In the genomic region with DNA sequence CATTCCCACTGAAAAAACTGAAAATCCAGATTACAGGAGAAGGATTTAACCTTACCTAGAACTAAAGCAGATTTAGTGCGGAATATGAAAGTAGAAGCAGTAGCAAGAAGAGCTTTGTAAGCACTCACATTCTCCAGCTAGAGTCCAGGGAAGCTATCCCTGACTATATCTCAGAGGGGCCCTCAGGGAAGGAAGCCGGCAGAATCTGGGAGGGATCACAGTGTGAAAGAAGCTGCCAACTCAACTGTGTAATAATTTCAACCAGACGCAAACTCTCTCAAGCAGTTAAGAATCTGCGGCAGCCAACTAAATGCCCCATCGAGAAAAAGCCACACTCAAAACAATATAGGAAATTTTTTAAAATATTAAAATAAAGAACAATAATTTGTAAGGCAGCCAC, we compare ENCODE assay signal across 17 cellular contexts.
DNase-seq lines count a peak whose midpoint lies in the region; ATAC-seq, FAIRE-seq and TF ChIP-seq lines count a peak whose summit lies in the region.
"Had no signal": no experiment of that assay in that cellular context is flagged by ENCODE, and none has a peak within 500 bp of the region (broad histone marks: within the 10 kb centered on the region; RNA-seq: fewer than 3 reads in every experiment).

No MANE protein-coding gene starts in this region.

- TF ChIP-seq CTCF in OCI-LY7 (conservative IDR thresholded peaks at IDR 0.05; ENCODE audit: low read length): no peak

- H3K14ac ChIP-seq in mesenchymal stem cell (ENCODE audit: low read length in 2 of 2): no peak overlapping the region

- H3K9ac ChIP-seq in GM23248 (no peak overlapping the region), mesenchymal stem cell (ENCODE audit: low read length) (peak overlapping the region; percentile 71)

- H3K79me2 ChIP-seq in GM23248 (ENCODE audit: insufficient read depth): peaks cover 98% of the 10 kb centered on the region
- no peaks in the 10 kb centered on the region for H3K79me2 ChIP-seq in OCI-LY7 (ENCODE audit: insufficient read depth, low read depth, low read length)

- no peak overlapping the region for H4K8ac ChIP-seq in mesenchymal stem cell (ENCODE audit: low read length)

- H3K4me3 ChIP-seq in GM23248 (no peak overlapping the region), mesenchymal stem cell (ENCODE audit: insufficient read depth in 1 of 2, low read depth in 1 of 2, low read length in 2 of 2) (peak overlapping the region in 1 of 2 experiments; percentile 69), OCI-LY7 (ENCODE audit: low read depth, low read length, poor library complexity, severe bottlenecking) (no peak overlapping the region)
- H3K4me3 ChIP-seq: heart left ventricle, lower lobe of right lung had no signal

- H3K9me2 ChIP-seq in GM23248 (ENCODE audit: insufficient read depth) (no peaks in the 10 kb centered on the region), OCI-LY7 (ENCODE audit: insufficient read depth, low read length) (no peaks in the 10 kb centered on the region)

- no peak overlapping the region for H2BK120ac ChIP-seq in mesenchymal stem cell (ENCODE audit: low read depth, low read length)

- FAIRE-seq in urothelium cell line (lab: Jason Lieb, UNC): no peak

- H3K18ac ChIP-seq in mesenchymal stem cell (ENCODE audit: low read depth in 1 of 2, low read length in 2 of 2): peak overlapping the region in 1 of 2 experiments; percentile 23

- H3K4me1 ChIP-seq in GM23248 (ENCODE audit: insufficient read depth) (0 out of 2 replicates have a peak, but pooled peaks cover 7% of the 10 kb centered on the region), mesenchymal stem cell (ENCODE audit: control insufficient read depth, insufficient read depth, low read depth, low read length) (peaks cover 5% of the 10 kb centered on the region), OCI-LY7 (ENCODE audit: insufficient read depth, low read length, poor library complexity, severe bottlenecking) (no peaks in the 10 kb centered on the region)
- H3K4me1 ChIP-seq: lower lobe of right lung had no signal

- no peak overlapping the region for H2BK12ac ChIP-seq in mesenchymal stem cell (ENCODE audit: low read length in 2 of 2)

- intact Hi-C loops in OCI-LY7 (cut with micrococcal nuclease; ENCODE audit: unreplicated experiment): no loop called here

- H4K20me1 ChIP-seq in GM23248 (ENCODE audit: insufficient read depth): peaks cover 9% of the 10 kb centered on the region
- no peaks in the 10 kb centered on the region for H4K20me1 ChIP-seq in OCI-LY7 (ENCODE audit: insufficient read depth, low read length)

- POLR2A ChIA-PET in OCI-LY7 (lab: Charles Lee): interaction anchor here (0.6 kb wide), 1 partner anchor 131 kb away, joined by 3 read pairs; no protein-coding TSS in a partner anchor

- H3K27me3 ChIP-seq in GM23248 (replicated peaks; ENCODE audit: insufficient read depth): no peaks in the 10 kb centered on the region
- H3K27me3 ChIP-seq in mesenchymal stem cell (ENCODE audit: control insufficient read depth in 1 of 2, insufficient read depth in 1 of 2, low read length in 2 of 2): no peaks in the 10 kb centered on the region
- H3K27me3 ChIP-seq: heart left ventricle had no signal

- no peak overlapping the region for H4K91ac ChIP-seq in mesenchymal stem cell (ENCODE audit: low read length)

- H3K9me3 ChIP-seq in GM23248 (ENCODE audit: low read depth) (no peaks in the 10 kb centered on the region), mesenchymal stem cell (ENCODE audit: control insufficient read depth, low read length) (no peaks in the 10 kb centered on the region), OCI-LY7 (ENCODE audit: low read length) (no peaks in the 10 kb centered on the region)
- H3K9me3 ChIP-seq: lower lobe of right lung had no signal

- peak overlapping the region; percentile 11; the same call in 1 of the 2 replicates for H3K27ac ChIP-seq in GM23248
- peak overlapping the region; percentile 47 for H3K27ac ChIP-seq in mesenchymal stem cell (ENCODE audit: low read length, poor library complexity, severe bottlenecking)
- no peak overlapping the region for H3K27ac ChIP-seq in OCI-LY7 (ENCODE audit: low read depth, low read length, poor library complexity, severe bottlenecking)
- H3K27ac ChIP-seq: lower lobe of right lung had no signal

- H2AFZ ChIP-seq in GM23248: no peak overlapping the region
- no peak overlapping the region for H2AFZ ChIP-seq in mesenchymal stem cell (ENCODE audit: low read depth, low read length)
- no peak overlapping the region for H2AFZ ChIP-seq in OCI-LY7 (ENCODE audit: low read length)

- in situ Hi-C loops in GM23248 (cut with MboI): no loop called here

- H3F3A ChIP-seq in GM23248 (ENCODE audit: insufficient read depth): peaks cover 9% of the 10 kb centered on the region; the same call in 1 of the 2 replicates

- H3K36me3 ChIP-seq in GM23248 (ENCODE audit: low read depth) (no peaks in the 10 kb centered on the region), mesenchymal stem cell (ENCODE audit: control insufficient read depth in 1 of 2, insufficient read depth in 2 of 2, low read depth in 1 of 2, low read length in 2 of 2) (no peaks in the 10 kb centered on the region), OCI-LY7 (ENCODE audit: insufficient read depth, low read length) (no peaks in the 10 kb centered on the region)
- H3K36me3 ChIP-seq: heart left ventricle, lower lobe of right lung had no signal

- CTCF ChIA-PET in OCI-LY7 (lab: Charles Lee; ENCODE audit: unreplicated experiment): no interaction called here

- peak overlapping the region; percentile 35 for H2AK5ac ChIP-seq in mesenchymal stem cell (ENCODE audit: low read length, severe bottlenecking)

- no TSS peak for BruUV-seq in OCI-LY7 (replicated peaks; lab: Mats Ljungman, UMichigan)

- H2BK15ac ChIP-seq in mesenchymal stem cell (ENCODE audit: low read depth, poor library complexity, severe bottlenecking): no peak overlapping the region

- 19 to 23% methylated on average over 5 of the region's 5 CpGs for WGBS in GM23248 (ENCODE audit: low coverage in 1 of 2, low lambda C conversion rate in 2 of 2, missing lambda C conversion rate in 2 of 2), 2 experiments
- 22% methylated on average over 1 of the region's 5 CpGs for WGBS in mesenchymal stem cell

- no peak for ATAC-seq in HG03521 (IDR thresholded peaks at IDR 0.05; ENCODE audit: unreplicated experiment)
- ATAC-seq: effector memory CD8-positive, alpha-beta T cell; HCT116; lower lobe of right lung; stimulated activated memory B cell treated with anti-CD40 and anti-IgM and Interleukin-4, amounts not matched to agents 10 μg/mL and 1 μg/mL and 100 μg/mL, for 72 hours had no signal

- H3K23ac ChIP-seq in mesenchymal stem cell (ENCODE audit: low read length in 2 of 2): no peak overlapping the region

- H2BK5ac ChIP-seq in mesenchymal stem cell (ENCODE audit: low read depth, low read length, poor library complexity, severe bottlenecking): no peak overlapping the region

- DNase-seq in GM23248 (peak; percentile 72), dedifferentiated amniotic fluid mesenchymal stem cell (ENCODE audit: extremely low spot score) (peak; percentile 59), mesenchymal stem cell (peak; percentile 40), stromal cell of bone marrow (ENCODE audit: low read depth) (peak; percentile 63), OCI-LY7 (ENCODE audit: low spot score) (no peak), urothelium cell line (ENCODE audit: low spot score) (no peak)
- DNase-seq: activated CD4-positive, alpha-beta T cell treated with anti-CD3 and anti-CD28 coated beads for 4 hours; activated T-cell treated with anti-CD3 and anti-CD28 coated beads, Interleukin-2, amount 50 U/mL, for 24 hours; CD8-positive, alpha-beta memory T cell; effector memory CD8-positive, alpha-beta T cell; heart left ventricle; lower lobe of right lung; NCI-H2171; stimulated activated CD4-positive, alpha-beta T cell treated with anti-CD3 and anti-CD28 coated beads, Interleukin-4, amount 100 ng/mL, for 24 hours had no signal

- H3K4ac ChIP-seq in mesenchymal stem cell (ENCODE audit: low read depth in 1 of 2, low read length in 2 of 2): no peak overlapping the region

- H3K4me2 ChIP-seq in GM23248 (ENCODE audit: unreplicated experiment) (peak overlapping the region; percentile 55), mesenchymal stem cell (ENCODE audit: low read length, poor library complexity, severe bottlenecking) (no peak overlapping the region), OCI-LY7 (ENCODE audit: low read length) (no peak overlapping the region)

- H3K79me1 ChIP-seq in mesenchymal stem cell (replicated peaks; ENCODE audit: low read length, poor library complexity, severe bottlenecking): peaks cover 16% of the 10 kb centered on the region

Comparison
In these comparisons a context has a peak if more than half of its experiments do, and no peak if none do; other contexts are left out.
1. DNase-seq: peak in GM23248 (single experiment), dedifferentiated amniotic fluid mesenchymal stem cell (single experiment), mesenchymal stem cell (single experiment) and stromal cell of bone marrow (single experiment); none in OCI-LY7 (single experiment) and urothelium cell line (single experiment).